Comparison of ENCODE assay signal across 33 cellular contexts in the genomic region with DNA sequence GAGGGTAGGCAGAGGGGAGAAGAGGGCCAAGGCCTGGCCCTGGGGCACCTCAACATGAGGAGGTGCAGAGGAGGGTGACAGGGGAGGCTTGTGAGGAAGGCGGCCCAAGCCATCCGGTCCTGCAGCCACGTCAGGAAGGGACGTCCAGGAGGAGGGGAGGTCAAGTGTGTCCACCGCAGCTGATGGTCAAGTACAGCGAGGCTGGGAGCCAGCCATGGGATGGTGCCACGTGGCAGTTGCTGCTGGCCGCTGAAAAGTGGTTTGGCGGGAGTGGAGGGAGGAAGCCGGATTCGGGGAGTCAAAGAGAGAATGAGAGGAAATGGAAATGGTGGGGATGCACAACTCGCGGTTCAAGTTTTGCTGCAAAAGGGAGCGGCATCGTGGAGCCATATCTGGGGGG. TPM values are rescaled to one million over a fixed set of nuclear protein-coding genes. Genes with fewer than 3 reads are reported as not detected.
DNase-seq lines count a peak whose midpoint lies in the region; ATAC-seq and TF ChIP-seq lines count a peak whose summit lies in the region.
"Had no signal": no experiment of that assay in that cellular context is flagged by ENCODE, and none has a peak within 500 bp of the region (broad histone marks: within the 10 kb centered on the region; RNA-seq: fewer than 3 reads in every experiment).

No MANE protein-coding gene starts in this region.

- H3K27me3 ChIP-seq in heart right ventricle, result no peaks in the 10 kb centered on the region
- no peaks in the 10 kb centered on the region for H3K27me3 ChIP-seq in esophagus muscularis mucosa
- H3K27me3 ChIP-seq: right atrium auricular region, transverse colon had no signal

- H3K9me3 ChIP-seq in heart right ventricle, result no peaks in the 10 kb centered on the region
- no peaks in the 10 kb centered on the region for H3K9me3 ChIP-seq in esophagus muscularis mucosa
- H3K9me3 ChIP-seq: Caco-2, right atrium auricular region, transverse colon had no signal

- intact Hi-C loops in Right ventricle myocardium inferior (cut with DNase I), result no loop called here
- intact Hi-C loops in heart right ventricle (cut with DNase I), result loop anchor here in 1 of 10 donors (1.0 kb wide), 1 partner anchor 42 kb away; no protein-coding TSS in a partner anchor
- intact Hi-C loops in esophagus muscularis mucosa (cut with DNase I), result no loop called here

- H3K36me3 ChIP-seq in heart right ventricle, result no peaks in the 10 kb centered on the region
- H3K36me3 ChIP-seq in esophagus muscularis mucosa, result peaks cover 0 to 3% (median 0%) of the 10 kb centered on the region in 4 donors
- H3K36me3 ChIP-seq: right atrium auricular region, transverse colon had no signal

- TF ChIP-seq POLR2A in esophagus muscularis mucosa (IDR thresholded peaks at IDR 0.05; ENCODE audit: low read depth), result no peak
- TF ChIP-seq POLR2A in GM18505 (IDR thresholded peaks at IDR 0.05; ENCODE audit: borderline replicate concordance, extremely low read depth, insufficient read depth, insufficient read length), result no peak

- TF ChIP-seq CTCF in heart right ventricle (IDR thresholded peaks at IDR 0.05), result no peak
- no peak for TF ChIP-seq CTCF in esophagus muscularis mucosa (IDR thresholded peaks at IDR 0.05)

- WGBS in heart right ventricle, 2 donors, result 59 to 73% methylated on average over 15 of the region's 15 CpGs
- 80% methylated on average over 15 of the region's 15 CpGs for WGBS in esophagus muscularis mucosa

- peak overlapping the region in 2 of 10 donors; percentile 85 to 95 for H3K27ac ChIP-seq in heart right ventricle
- H3K27ac ChIP-seq in esophagus muscularis mucosa (replicated peaks in 1 of 4), result peak overlapping the region in 3 of 4 donors; percentile 13 to 68 (median 39)
- H3K27ac ChIP-seq in temporal lobe (ENCODE audit: low read depth, low read length), result peak overlapping the region; percentile 18
- H3K27ac ChIP-seq: 22Rv1 had no signal

- DNase-seq in Right ventricle myocardium inferior (ENCODE audit: missing footprints) (peak; percentile 26), heart right ventricle (no peak), esophagus muscularis mucosa (ENCODE audit: extremely low spot score) (no peak), nucleus accumbens (lab: John Stamatoyannopoulos, UW) (peak in 37 of 56 donors; percentile 11 to 76 (median 44)), NCI-H2171 treated with DMSO at 0.1 percent for 48 hours (lab: John Stamatoyannopoulos, UW) (no peak)
- DNase-seq in activated T-cell treated with anti-CD3 and anti-CD28 coated beads, Interleukin-2, amount 50 U/mL, for 1 hour, result no peak
- DNase-seq: activated CD4-positive, alpha-beta T cell treated with anti-CD3 and anti-CD28 coated beads, Interleukin-2, amount 50 U/mL, for 48 hours; activated CD4-positive, CD25-positive, alpha-beta regulatory T cell treated with anti-CD3 and anti-CD28 coated beads, Interleukin-2, amount 50 U/mL, for 72 hours; activated naive CD4-positive, alpha-beta T cell; activated naive CD8-positive, alpha-beta T cell treated with anti-CD3 and anti-CD28 coated beads, Interleukin-2, amount 50 U/mL, for 24 hours; activated T-cell treated with anti-CD3 and anti-CD28 coated beads, Interleukin-2, amount 50 U/mL, for 72 hours; Caco-2; HFFc6; Karpas-422; naive thymus-derived CD8-positive, alpha-beta T cell; NCI-H1417; NCI-H2029; NCI-H524; NK-92 treated with Interleukin-12 subunit alpha and Interleukin-12 subunit beta, amount 100 ng/mL, for 24 hours; PC-3; SHP77 treated with DMSO at 0.1 percent for 48 hours; stimulated activated CD4-positive, alpha-beta T cell treated with anti-CD3 and anti-CD28 coated beads, Interleukin-1b, Interleukin-23, amount 100 ng/mL, for 48 hours; transverse colon had no signal

- ATAC-seq in Right ventricle myocardium inferior (no peak), heart right ventricle (no peak), GM18505 (IDR thresholded peaks at IDR 0.05; ENCODE audit: unreplicated experiment) (no peak)
- ATAC-seq: activated naive CD8-positive, alpha-beta T cell treated with anti-CD3 and anti-CD28 coated beads, Interleukin-2, amount 50 U/mL, for 24 hours; activated T-cell treated with anti-CD3 and anti-CD28 coated beads, Interleukin-2, amount 50 U/mL, for 72 hours; naive thymus-derived CD8-positive, alpha-beta T cell; PC-3 had no signal

- no peak overlapping the region for H3K4me3 ChIP-seq in heart right ventricle
- no peak overlapping the region for H3K4me3 ChIP-seq in esophagus muscularis mucosa
- H3K4me3 ChIP-seq: right atrium auricular region, transverse colon had no signal

- H3K4me1 ChIP-seq in heart right ventricle, result peaks cover 3 to 53% (median 20%) of the 10 kb centered on the region in 9 donors
- peaks cover 24 to 57% (median 47%) of the 10 kb centered on the region in 4 donors for H3K4me1 ChIP-seq in esophagus muscularis mucosa
- H3K4me1 ChIP-seq: Caco-2 had no signal

- no peak for TF ChIP-seq EP300 in esophagus muscularis mucosa (IDR thresholded peaks at IDR 0.05)

RNA-seq across cellular contexts. Expression of a gene that starts 41.2 kb away (rescaled TPM):
- 10.3 TPM for total RNA-seq in Right ventricle myocardium inferior
- 10 to 100 TPM in 1 of 10 donors, 1 to 10 TPM in 9; 1.8 to 12.7 (median 4.1) TPM for total RNA-seq in heart right ventricle
- polyA plus RNA-seq in heart right ventricle, result 10 to 100 TPM in 1 of 2 donors, 1 to 10 TPM in 1; 2.2 to 16.3 TPM
- 10 to 100 TPM; 18.7 to 30.9 (median 21.8) TPM for total RNA-seq in esophagus muscularis mucosa
- under 0.01 TPM for total RNA-seq in temporal lobe
- total RNA-seq: activated T-cell treated with anti-CD3 and anti-CD28 coated beads, Interleukin-2, amount 50 U/mL, for 72 hours; endothelial cell of umbilical vein; fibroblast of lung; HFFc6; mononuclear cell; naive thymus-derived CD8-positive, alpha-beta T cell; osteocyte; T-helper 2 cell treated with Interferon-gamma antibody and Interleukin-4, amounts not matched to agents 100 ng/mL and 5 ng/mL, for 36 hours had no signal
- polyA plus RNA-seq: CD14-positive monocyte; endothelial cell of umbilical vein; fibroblast of lung; naive thymus-derived CD8-positive, alpha-beta T cell had no signal

Comparison
In these comparisons a context has a peak if more than half of its experiments do, and no peak if none do; other contexts are left out.
1. DNase-seq: peak in Right ventricle myocardium inferior (single experiment) and nucleus accumbens (37 of 56); none in heart right ventricle (0 of 2), esophagus muscularis mucosa (single experiment), NCI-H2171 treated with DMSO at 0.1 percent for 48 hours (single experiment) and activated T-cell treated with anti-CD3 and anti-CD28 coated beads, Interleukin-2, amount 50 U/mL, for 1 hour (single experiment).